ENCODE assay signal across 8 cellular contexts in the genomic region with DNA sequence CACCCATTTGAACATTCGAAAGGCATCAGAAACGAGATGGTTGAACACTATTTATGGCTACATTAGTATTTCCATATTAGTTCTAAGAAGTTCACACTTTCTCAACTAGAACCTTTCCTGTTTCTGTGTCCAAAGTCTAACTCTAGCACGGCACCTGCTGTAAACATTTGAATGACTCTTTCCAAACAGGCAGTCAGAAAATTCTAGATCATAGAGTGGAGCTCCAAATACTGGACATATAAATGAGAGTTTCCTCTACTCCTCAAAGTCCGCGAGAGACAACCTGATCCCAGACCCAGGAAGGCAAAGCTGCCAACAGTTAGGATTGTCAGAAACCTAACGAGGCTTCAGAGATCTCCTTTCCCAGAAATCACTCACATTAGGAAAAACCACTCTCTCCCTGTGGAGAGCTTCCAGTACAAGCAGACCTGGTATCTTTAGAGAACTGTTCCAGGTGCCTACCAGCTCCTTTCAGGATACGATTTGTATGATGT. TPM values are rescaled to one million over a fixed set of nuclear protein-coding genes. Genes with fewer than 3 reads are reported as not detected.
DNase-seq lines count a peak whose midpoint lies in the region; ATAC-seq lines count a peak whose summit lies in the region.

No MANE protein-coding gene starts in this region.

- ATAC-seq in Right ventricle myocardium superior (ENCODE audit: poor library complexity) (peak; percentile 10), Right ventricle myocardium inferior (no peak), aorta (ENCODE audit: low FRiP score) (no peak)

- WGBS in aorta, 2 donors: 4 to 5% methylated on average over 7 of the region's 7 CpGs

- H3K36me3 ChIP-seq in muscle layer of duodenum (ENCODE audit: control insufficient read depth in 1 of 2, insufficient read depth in 2 of 2, low read length in 2 of 2) (peaks cover 14 to 16% of the 10 kb centered on the region in 2 donors), aorta (ENCODE audit: control insufficient read depth in 1 of 2, insufficient read depth in 2 of 2, low read length in 1 of 2) (peaks cover 0 to 3% of the 10 kb centered on the region in 2 donors)

- H3K27me3 ChIP-seq in muscle layer of duodenum (ENCODE audit: low read depth, low read length) (no peaks in the 10 kb centered on the region), aorta (ENCODE audit: control insufficient read depth in 1 of 2, insufficient read depth in 2 of 2, low read length in 1 of 2) (no peaks in the 10 kb centered on the region)

- H3K4me3 ChIP-seq in muscle layer of duodenum (ENCODE audit: low read depth in 1 of 2, low read length in 2 of 2): peak overlapping the region; percentile 13 to 19
- H3K4me3 ChIP-seq in aorta (ENCODE audit: low read length in 2 of 2): peak overlapping the region in 1 of 2 donors; percentile 34

- peaks cover 43 to 48% of the 10 kb centered on the region in 2 donors for H3K4me1 ChIP-seq in muscle layer of duodenum (ENCODE audit: control insufficient read depth in 1 of 2, insufficient read depth in 2 of 2, low read length in 2 of 2)
- H3K4me1 ChIP-seq in aorta (ENCODE audit: control insufficient read depth in 1 of 2, insufficient read depth in 2 of 2, low read length in 2 of 2): peaks cover 8 to 25% of the 10 kb centered on the region in 2 donors

- no peaks in the 10 kb centered on the region for H3K9me3 ChIP-seq in muscle layer of duodenum (ENCODE audit: control insufficient read depth in 1 of 2, low read length in 2 of 2)
- no peaks in the 10 kb centered on the region for H3K9me3 ChIP-seq in aorta (ENCODE audit: control insufficient read depth, low read length)

- peak overlapping the region; percentile 98 for H3K27ac ChIP-seq in epithelial cell of prostate
- peak overlapping the region; percentile 79 for H3K27ac ChIP-seq in muscle layer of duodenum (ENCODE audit: low read length)
- peak overlapping the region; percentile 64 to 81 for H3K27ac ChIP-seq in aorta (ENCODE audit: low read depth in 1 of 2, low read length in 2 of 2)

- DNase-seq in Right ventricle myocardium superior (no peak), Right ventricle myocardium inferior (ENCODE audit: missing footprints) (no peak), epithelial cell of prostate (ENCODE audit: low read depth, low spot score) (no peak), aorta (no peak), pons (ENCODE audit: low spot score) (no peak), NAMALWA (ENCODE audit: low spot score) (no peak), NCI-H345 (lab: John Stamatoyannopoulos, UW) (no peak)

- intact Hi-C loops in Right ventricle myocardium superior (cut with DNase I): no loop called here
- intact Hi-C loops in Right ventricle myocardium inferior (cut with DNase I): no loop called here
- intact Hi-C loops in aorta (cut with DNase I): no loop called here

RNA-seq across cellular contexts. Expression of a gene that starts 10.6 kb away (rescaled TPM):
- total RNA-seq in Right ventricle myocardium superior: 20.4 TPM
- 22.1 TPM for total RNA-seq in Right ventricle myocardium inferior
- total RNA-seq in aorta: 10 to 100 TPM; 24.9 to 67.0 TPM
- polyA plus RNA-seq in aorta: 10 to 100 TPM; 16.8 to 17.4 TPM
